In the genomic region with DNA sequence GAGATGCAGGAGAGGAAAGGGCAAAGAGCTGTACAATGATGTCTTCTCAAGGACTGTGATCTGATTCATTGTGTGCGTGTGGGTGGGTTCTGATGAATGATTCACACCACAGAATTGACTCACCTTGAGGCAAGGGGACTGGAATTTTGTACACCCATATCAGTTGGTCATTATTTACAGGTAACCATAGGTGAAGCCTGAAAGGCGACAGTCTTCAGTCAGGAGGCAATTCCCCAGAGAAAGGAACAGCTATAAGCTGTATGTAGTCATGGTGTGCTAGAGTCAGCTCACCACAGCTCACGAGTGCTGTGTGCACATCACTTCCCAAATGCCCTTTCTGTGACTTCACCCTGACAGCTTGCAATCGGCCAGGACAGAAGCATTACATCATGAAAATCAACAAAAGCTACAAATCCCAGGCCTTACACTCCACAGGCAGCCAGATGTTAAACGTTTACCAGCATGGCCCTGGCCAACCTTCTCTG, we compare ENCODE assay signal across 8 cellular contexts.
DNase-seq lines count a peak whose midpoint lies in the region; ATAC-seq and TF ChIP-seq lines count a peak whose summit lies in the region.

No MANE protein-coding gene starts in this region.

- peak; percentile 84 for ATAC-seq in GM19463 (IDR thresholded peaks at IDR 0.05; ENCODE audit: unreplicated experiment)

- H3K27me3 ChIP-seq in brain microvascular endothelial cell (replicated peaks), result no peaks in the 10 kb centered on the region

- no peak overlapping the region for H3K4me3 ChIP-seq in brain microvascular endothelial cell (ENCODE audit: low read depth, low read length)

- no peak for TF ChIP-seq CTCF in brain microvascular endothelial cell (IDR thresholded peaks at IDR 0.05; ENCODE audit: low read depth, low read length, missing control alignments)

- in situ Hi-C loops in brain microvascular endothelial cell (cut with HindIII; ENCODE audit: low pct_ligation_motif_present, low sequenced_read_pairs), result no loop called here

- H3K27ac ChIP-seq in brain microvascular endothelial cell, result peak overlapping the region; percentile 69

- peak; percentile 44 for DNase-seq in LoVo (ENCODE audit: low spot score)
- peak; percentile 92 for DNase-seq in brain microvascular endothelial cell
- peak; percentile 70 for DNase-seq in stimulated activated CD4-positive, alpha-beta T cell treated with anti-CD3 and anti-CD28 coated beads, Interleukin-1b, Interleukin-23, amount 100 ng/mL, for 48 hours
- no peak for DNase-seq in central memory CD4-positive, alpha-beta T cell
- DNase-seq in NCI-H345 treated with DMSO at 0.1 percent for 48 hours (lab: John Stamatoyannopoulos, UW; ENCODE audit: unreplicated experiment), result no peak
- no peak for DNase-seq in NCI-H748 treated with DMSO at 0.1 percent for 48 hours (lab: John Stamatoyannopoulos, UW)
- no peak for DNase-seq in HUDEP-2 (lab: John Stamatoyannopoulos, UW; ENCODE audit: unreplicated experiment in 76 of 76)

- no peaks in the 10 kb centered on the region for H3K36me3 ChIP-seq in brain microvascular endothelial cell (replicated peaks)

Comparison
In these comparisons a context has a peak if more than half of its experiments do, and no peak if none do; other contexts are left out.
1. DNase-seq: peak in LoVo (single experiment), brain microvascular endothelial cell (single experiment) and stimulated activated CD4-positive, alpha-beta T cell treated with anti-CD3 and anti-CD28 coated beads, Interleukin-1b, Interleukin-23, amount 100 ng/mL, for 48 hours (single experiment); none in central memory CD4-positive, alpha-beta T cell (single experiment), NCI-H345 treated with DMSO at 0.1 percent for 48 hours (single experiment), NCI-H748 treated with DMSO at 0.1 percent for 48 hours (single experiment) and HUDEP-2 (0 of 76).